ENCODE assay signal across 8 cellular contexts in genomic region chr12:122090759-122091535, GRCh38. TPM values are rescaled to one million over a fixed set of nuclear protein-coding genes. Genes with fewer than 3 reads are reported as not detected.
DNase-seq lines count a peak whose midpoint lies in the region; ATAC-seq, FAIRE-seq and TF ChIP-seq lines count a peak whose summit lies in the region.
"Had no signal": no experiment of that assay in that cellular context is flagged by ENCODE, and none has a peak within 500 bp of the region (broad histone marks: within the 10 kb centered on the region; RNA-seq: fewer than 3 reads in every experiment).

No MANE protein-coding gene starts in this region.

- H3K4me3 ChIP-seq in Karpas-422 (ENCODE audit: low read length): no peak overlapping the region
- H3K4me3 ChIP-seq in K562: no peak overlapping the region
- no peak overlapping the region for H3K4me3 ChIP-seq in lower lobe of right lung
- H3K4me3 ChIP-seq in thyroid gland (replicated peaks in 1 of 3): no peak overlapping the region

- H3K4me1 ChIP-seq in Karpas-422 (ENCODE audit: low read length) (peaks cover 21% of the 10 kb centered on the region), K562 (replicated peaks in 1 of 2; ENCODE audit: control insufficient read depth in 2 of 2, insufficient read depth in 2 of 2, low read length in 2 of 2) (peaks cover 46 to 78% of the 10 kb centered on the region in 2 experiments; a peak in 4 of 5 replicates), lower lobe of right lung (peaks cover 71% of the 10 kb centered on the region), thyroid gland (peaks cover 73 to 93% of the 10 kb centered on the region in 2 donors)

- in situ Hi-C loops in K562 (cut with MboI): no loop called here

- H3K4me2 ChIP-seq in Karpas-422 (ENCODE audit: low read depth, low read length, poor library complexity, severe bottlenecking) (no peak overlapping the region), K562 (ENCODE audit: insufficient read depth, low read length) (no peak overlapping the region)

- H3K27ac ChIP-seq in Karpas-422 (ENCODE audit: low read length) (no peak overlapping the region), K562 (ENCODE audit: extremely low read depth, low read depth, low read length) (peak overlapping the region; percentile 28; the same call in 1 of the 3 replicates), lower lobe of right lung (peak overlapping the region; percentile 59), thyroid gland (peak overlapping the region; percentile 1 to 87 (median 77))

- TF ChIP-seq RAD21 in K562 (CRISPR knock-in tag; conservative IDR thresholded peaks at IDR 0.05 in 1 of 2, IDR thresholded peaks at IDR 0.05 in 1 of 2): no peak

- DNase-seq in Karpas-422: peak; percentile 38
- no peak for DNase-seq in K562 (ENCODE audit: extremely low read depth in 1 of 4, low spot score in 3 of 4)
- no peak for DNase-seq in lower lobe of right lung
- DNase-seq in thyroid gland: peak; percentile 61 to 65
- DNase-seq in NCI-H2196 treated with DMSO at 0.1 percent for 48 hours (lab: John Stamatoyannopoulos, UW; ENCODE audit: unreplicated experiment): no peak
- no peak for DNase-seq in HEK293T (ENCODE audit: extremely low spot score)
- DNase-seq: NCI-H510A had no signal

- TF ChIP-seq CTCF in K562 (IDR thresholded peaks at IDR 0.05 in 2 of 3, conservative IDR thresholded peaks at IDR 0.05 in 1 of 3; ENCODE audit: insufficient read depth in 2 of 3, low read depth in 1 of 3, low read length in 3 of 3) (no peak), lower lobe of right lung (IDR thresholded peaks at IDR 0.05) (no peak), thyroid gland (IDR thresholded peaks at IDR 0.05) (no peak)

- TF ChIP-seq POLR2A in K562 (conservative IDR thresholded peaks at IDR 0.05) (no peak), thyroid gland (IDR thresholded peaks at IDR 0.05) (no peak)

- H4K20me1 ChIP-seq in Karpas-422 (ENCODE audit: insufficient read depth, low read depth, low read length) (peaks cover 6% of the 10 kb centered on the region; the same call in 1 of the 2 replicates), K562 (replicated peaks; ENCODE audit: control insufficient read depth, insufficient read depth, low read length) (peaks cover 8% of the 10 kb centered on the region; the same call in 1 of the 2 replicates)

- WGBS in K562 (ENCODE audit: insufficient coverage, low coverage, missing lambda C conversion rate): 74% methylated on average over 7 of the region's 7 CpGs
- WGBS in thyroid gland, 2 donors: 54 to 58% methylated on average over 7 of the region's 7 CpGs

- H3K79me2 ChIP-seq in Karpas-422 (ENCODE audit: low read length) (peaks cover 96% of the 10 kb centered on the region), K562 (ENCODE audit: control insufficient read depth, insufficient read depth, low read length) (peaks cover 99% of the 10 kb centered on the region)

- H3K9ac ChIP-seq in Karpas-422 (ENCODE audit: low read length): no peak overlapping the region
- H3K9ac ChIP-seq in K562 (ENCODE audit: insufficient read depth in 1 of 2, low read depth in 2 of 2, low read length in 2 of 2): no peak overlapping the region

- intact Hi-C loops in K562 (cut with micrococcal nuclease): no loop called here
- intact Hi-C loops in lower lobe of right lung (cut with DNase I): no loop called here
- intact Hi-C loops in thyroid gland (cut with DNase I): no loop called here

- ATAC-seq in K562: no peak
- peak; percentile 69 to 85 for ATAC-seq in lower lobe of right lung
- ATAC-seq in HG03354 (IDR thresholded peaks at IDR 0.05; ENCODE audit: poor library complexity, severe bottlenecking, unreplicated experiment): no peak

- H3K9me2 ChIP-seq in Karpas-422 (replicated peaks; ENCODE audit: insufficient read depth, low read length): no peaks in the 10 kb centered on the region

- POLR2A ChIA-PET in K562 (lab: Yijun Ruan, JAX): interaction anchor here (0.6 to 6.8 kb wide), 3 partner anchors 11 to 338 kb away, joined by 3 to 68 read pairs (median 3); partner anchors contain the start of gene MLXIP
- POLR2A ChIA-PET in HEK293T (lab: Yijun Ruan, JAX): no interaction called here

- no peaks in the 10 kb centered on the region for H3K27me3 ChIP-seq in Karpas-422 (ENCODE audit: low read length)
- no peaks in the 10 kb centered on the region for H3K27me3 ChIP-seq in K562 (ENCODE audit: control insufficient read depth in 2 of 2, insufficient read depth in 2 of 2, low read length in 2 of 2)
- H3K27me3 ChIP-seq in lower lobe of right lung (ENCODE audit: low read depth): no peaks in the 10 kb centered on the region
- no peaks in the 10 kb centered on the region for H3K27me3 ChIP-seq in thyroid gland

- FAIRE-seq in K562 (lab: Jason Lieb, UNC): no peak

- TF ChIP-seq EP300 in K562 (IDR thresholded peaks at IDR 0.05; ENCODE audit: low read length): no peak

- CTCF ChIA-PET in K562 (lab: Yijun Ruan, JAX; ENCODE audit: low intra/inter-chr PET ratio) (no interaction called here), HEK293T (lab: Yijun Ruan, JAX) (no interaction called here)

- H3K9me1 ChIP-seq in K562 (ENCODE audit: control insufficient read depth, insufficient read depth, low read length): peaks cover 18% of the 10 kb centered on the region

- no peak overlapping the region for H2AFZ ChIP-seq in Karpas-422 (ENCODE audit: low read length)
- no peak overlapping the region for H2AFZ ChIP-seq in K562 (ENCODE audit: low read depth, low read length)

- no peaks in the 10 kb centered on the region for H3K9me3 ChIP-seq in Karpas-422 (ENCODE audit: low read length)
- no peaks in the 10 kb centered on the region for H3K9me3 ChIP-seq in K562 (replicated peaks; ENCODE audit: control insufficient read depth, insufficient read depth, low read depth, low read length)
- H3K9me3 ChIP-seq in lower lobe of right lung: no peaks in the 10 kb centered on the region
- H3K9me3 ChIP-seq in thyroid gland: no peaks in the 10 kb centered on the region

- BruUV-seq in K562 (replicated peaks; lab: Mats Ljungman, UMichigan): no TSS peak

- peaks cover 27% of the 10 kb centered on the region for H3K36me3 ChIP-seq in Karpas-422 (ENCODE audit: insufficient read depth, low read length)
- H3K36me3 ChIP-seq in K562 (ENCODE audit: control insufficient read depth, insufficient read depth, low read length): peaks cover 88% of the 10 kb centered on the region
- H3K36me3 ChIP-seq in lower lobe of right lung: peaks cover 16% of the 10 kb centered on the region
- H3K36me3 ChIP-seq in thyroid gland: peaks cover 0 to 7% of the 10 kb centered on the region in 2 donors

TF ChIP-seq in K562, 482 proteins besides CTCF, POLR2A, EP300 and RAD21 (continues in another document):
- TF ChIP-seq SETDB1 (IDR thresholded peaks at IDR 0.05; ENCODE audit: low read length): no peak
- no peak for TF ChIP-seq E2F6 (IDR thresholded peaks at IDR 0.05; ENCODE audit: borderline replicate concordance in 1 of 2, extremely low read depth in 1 of 2, insufficient read depth in 1 of 2, insufficient read length in 1 of 2, low read depth in 1 of 2, low read length in 1 of 2, poor library complexity in 1 of 2, severe bottlenecking in 1 of 2)
- TF ChIP-seq ZNF766 (CRISPR knock-in tag; conservative IDR thresholded peaks at IDR 0.05): 0 out of 2 replicates have a peak, but pooled peaks have one; percentile 25

TF ChIP-seq in HEK293T, 16 proteins besides CTCF, POLR2A, EP300 and RAD21:
- TF ChIP-seq L3MBTL2 (conservative IDR thresholded peaks at IDR 0.05) (no peak), ELF4 (IDR thresholded peaks at IDR 0.05) (no peak), LEF1 (IDR thresholded peaks at IDR 0.05; ENCODE audit: borderline replicate concordance) (no peak), BHLHE40 (IDR thresholded peaks at IDR 0.05; ENCODE audit: borderline replicate concordance) (no peak), FOXK2 (IDR thresholded peaks at IDR 0.05) (no peak), ZNF384 (IDR thresholded peaks at IDR 0.05) (no peak), NFRKB (IDR thresholded peaks at IDR 0.05) (no peak), HDGF (IDR thresholded peaks at IDR 0.05; ENCODE audit: borderline replicate concordance) (no peak), FOXM1 (IDR thresholded peaks at IDR 0.05; ENCODE audit: borderline replicate concordance) (no peak), FOXA1 (IDR thresholded peaks at IDR 0.05) (no peak), TARDBP (IDR thresholded peaks at IDR 0.05) (no peak)

RNA-seq across cellular contexts. Expression of gene MLXIP, which starts 12.4 kb away (rescaled TPM):
- 13.8 and 14.8 TPM in 2 replicates for total RNA-seq in Karpas-422 (2014; rRNA removed; shearing (Covaris generic); ENCODE audit: low replicate concordance)
- 289 and 513 TPM in 2 replicates for total RNA-seq in K562 (2011; cell fraction: chromatin; rRNA removed; ENCODE audit: low replicate concordance)
- 197 and 203 TPM in 2 replicates for total RNA-seq in K562 (2011; cell fraction: nucleolus; rRNA removed)
- 215 and 311 TPM in 2 replicates for total RNA-seq in K562 (2011; cell fraction: nucleoplasm; rRNA removed)
- total RNA-seq in K562 (2014; rRNA removed): 14.7 and 36.9 TPM in 2 replicates
- total RNA-seq in K562 (2014; rRNA removed; fragmentation: Illumina TruSeq; extraction: Trizol): 13.8 and 18.1 TPM in 2 replicates
- 25.8 and 28.9 TPM in 2 replicates for total RNA-seq in K562 (2015; rRNA removed; fragmentation: Illumina TruSeq; extraction: Trizol)
- total RNA-seq in K562 (2021): 65.8 and 66.3 TPM in 2 replicates
- polyA plus RNA-seq in K562 (2011; rRNA removed): 14.4 and 20.7 TPM in 2 replicates
- 9.9 and 11.6 TPM in 2 replicates for polyA plus RNA-seq in K562 (2011; cell fraction: cytosol; rRNA removed)
- 78.1 and 99.4 TPM in 2 replicates for polyA plus RNA-seq in K562 (2011; cell fraction: nucleus; rRNA removed)
- polyA plus RNA-seq in K562 (2012): 33.1 and 37.7 TPM in 2 replicates
- 40.7 and 46.7 TPM in 2 replicates for polyA plus RNA-seq in K562 (2014; fragmentation: Illumina TruSeq; extraction: Trizol)
- polyA plus RNA-seq in K562 (2014; fragmentation: Nextera tagmentation; extraction: Ambion mirVana): 1 to 10 TPM; 2.2 to 3.8 TPM
- polyA plus RNA-seq in K562 (2014; rRNA removed): 26.0 and 26.5 TPM in 2 replicates
- polyA minus RNA-seq in K562 (2011; rRNA and poly(A)+ RNA removed): 20.9 and 23.5 TPM in 2 replicates
- 51.8 and 60.9 TPM in 2 replicates for polyA minus RNA-seq in K562 (2011; cell fraction: cytosol; rRNA and poly(A)+ RNA removed)
- polyA minus RNA-seq in K562 (2011; cell fraction: nucleus; rRNA and poly(A)+ RNA removed): 61.8 and 88.5 TPM in 2 replicates
- total RNA-seq in lower lobe of right lung: 55.9 TPM
- 10 to 100 TPM; 34.0 to 70.1 (median 46.2) TPM for total RNA-seq in thyroid gland

Comparison
In these comparisons a context has a peak if more than half of its experiments do, and no peak if none do; other contexts are left out.
1. DNase-seq: peak in Karpas-422 (single experiment) and thyroid gland (2 of 2); none in K562 (0 of 4), lower lobe of right lung (single experiment), NCI-H2196 treated with DMSO at 0.1 percent for 48 hours (single experiment) and HEK293T (single experiment).
2. ATAC-seq: peak in lower lobe of right lung (2 of 2); none in K562 (single experiment) and HG03354 (single experiment).